Comparison of ENCODE assay signal across 8 cellular contexts in genomic region chr5:6715758-6716633, GRCh38. TPM values are rescaled to one million over a fixed set of nuclear protein-coding genes. Genes with fewer than 3 reads are reported as not detected.
DNase-seq lines count a peak whose midpoint lies in the region; ATAC-seq and TF ChIP-seq lines count a peak whose summit lies in the region.

No MANE protein-coding gene starts in this region.

- CTCF ChIA-PET in AG04450 (lab: Charles Lee) = no interaction called here

- peaks cover 58% of the 10 kb centered on the region for H3K4me1 ChIP-seq in adipocyte (ENCODE audit: control insufficient read depth, insufficient read depth, low read length)

- H3K9me3 Mint-ChIP-seq in mesothelial cell of epicardium = no peaks in the 10 kb centered on the region

- H3K9me3 ChIP-seq in AG04450 (ENCODE audit: control insufficient read depth, insufficient read depth, low read length) = no peaks in the 10 kb centered on the region; the same call in 1 of the 2 replicates
- no peaks in the 10 kb centered on the region for H3K9me3 ChIP-seq in adipocyte (ENCODE audit: control insufficient read depth, low read length)

- H3K36me3 ChIP-seq in adipocyte (ENCODE audit: control insufficient read depth, insufficient read depth, low read length, severe bottlenecking) = no peaks in the 10 kb centered on the region

- no peak overlapping the region for H3K27ac ChIP-seq in AG04450 (ENCODE audit: low read depth, low read length)

- H3K4me3 Mint-ChIP-seq in mesothelial cell of epicardium = peak overlapping the region; percentile 81

- H3K4me1 Mint-ChIP-seq in mesothelial cell of epicardium = peaks cover 58% of the 10 kb centered on the region

- H3K4me3 ChIP-seq in AG04450 (ENCODE audit: low read depth, low read length) (peak overlapping the region; percentile 78), adipocyte (ENCODE audit: low read length) (peak overlapping the region; percentile 93)
- peak overlapping the region; percentile 52; the same call in 1 of the 2 replicates for H3K4me3 ChIP-seq in Jurkat, Clone E6-1 (ENCODE audit: low read length)

- no peak for TF ChIP-seq CTCF in AG04450 (IDR thresholded peaks at IDR 0.05; ENCODE audit: low read depth, low read length)
- TF ChIP-seq CTCF in mesothelial cell of epicardium (IDR thresholded peaks at IDR 0.05; ENCODE audit: unreplicated experiment) = no peak
- no peak for TF ChIP-seq CTCF in GM13976 (IDR thresholded peaks at IDR 0.05; ENCODE audit: borderline replicate concordance, control extremely low read depth, extremely low read depth, insufficient read depth, missing control alignments)

- no peak for DNase-seq in AG04450 (ENCODE audit: low read depth, low spot score)
- no peak for DNase-seq in Jurkat, Clone E6-1 (ENCODE audit: low read depth, low spot score)
- no peak for DNase-seq in adipocyte (ENCODE audit: low read depth)
- no peak for DNase-seq in mesothelial cell of epicardium (ENCODE audit: low spot score in 2 of 2, unreplicated experiment in 2 of 2)
- DNase-seq in amygdala (lab: John Stamatoyannopoulos, UW) = no peak
- no peak for DNase-seq in GM13976 (ENCODE audit: low spot score)

- H3K27ac Mint-ChIP-seq in mesothelial cell of epicardium = peak overlapping the region; percentile 50

- H3K36me3 Mint-ChIP-seq in mesothelial cell of epicardium = no peaks in the 10 kb centered on the region

- POLR2A ChIA-PET in AG04450 (lab: Yijun Ruan, JAX) = no interaction called here

- H3K9ac ChIP-seq in adipocyte (ENCODE audit: low read length) = peak overlapping the region; percentile 90

- in situ Hi-C loops in GM13976 (cut with MboI; ENCODE audit: low sequenced_read_pairs, unreplicated experiment) = no loop called here

- H3K27me3 ChIP-seq in AG04450 (ENCODE audit: control insufficient read depth, insufficient read depth, low read length) = no peaks in the 10 kb centered on the region
- no peaks in the 10 kb centered on the region for H3K27me3 ChIP-seq in adipocyte (replicated peaks; ENCODE audit: control insufficient read depth, insufficient read depth, low read length)

- ATAC-seq in HG03139 (IDR thresholded peaks at IDR 0.05; ENCODE audit: unreplicated experiment) = no peak
- ATAC-seq in activated CD4-positive, CD25-positive, alpha-beta regulatory T cell treated with anti-CD3 and anti-CD28 coated beads, Interleukin-2, amount 50 U/mL, for 24 hours = no peak

- no peaks in the 10 kb centered on the region for H3K27me3 Mint-ChIP-seq in mesothelial cell of epicardium (ENCODE audit: low read depth)

RNA-seq across cellular contexts. Expression of gene TENT4A, which starts 2.8 kb away (rescaled TPM):
- polyA plus RNA-seq in AG04450 (2011; rRNA removed) = 4.0 and 7.3 TPM in 2 replicates
- 12.2 and 12.3 TPM in 2 replicates for polyA minus RNA-seq in AG04450 (2011; rRNA and poly(A)+ RNA removed)
- 34.9 TPM for polyA plus RNA-seq in Jurkat, Clone E6-1 (2012; ENCODE audit: insufficient read depth, insufficient read length)
- 38.0 to 46.3 TPM (median 45.7 TPM) in 3 replicates for total RNA-seq in mesothelial cell of epicardium
